In genomic region chr17:72492941-72493340, GRCh38 we compare ENCODE assay signal across 1 cellular context.
TF ChIP-seq lines count a peak whose summit lies in the region.

No MANE protein-coding gene starts in this region.

TF ChIP-seq in HepG2, 621 proteins besides CTCF, POLR2A, EP300 and RAD21 (continued from another document and continues in another):
- TF ChIP-seq ARID3A (IDR thresholded peaks at IDR 0.05; ENCODE audit: low read depth, low read length) (no peak), FOSL1 (CRISPR knock-in tag; IDR thresholded peaks at IDR 0.05; ENCODE audit: borderline replicate concordance) (no peak), TGIF2 (CRISPR knock-in tag; IDR thresholded peaks at IDR 0.05) (peak; percentile 78; the same call in 1 of the 2 replicates), BCL3 (CRISPR knock-in tag; IDR thresholded peaks at IDR 0.05) (no peak), ZFP41 (CRISPR knock-in tag; IDR thresholded peaks at IDR 0.05; ENCODE audit: borderline replicate concordance) (no peak), SOX6 (IDR thresholded peaks at IDR 0.05) (no peak), SOX6 (CRISPR knock-in tag; IDR thresholded peaks at IDR 0.05) (peak; percentile 65), ZNF7 (CRISPR knock-in tag; IDR thresholded peaks at IDR 0.05) (no peak), TBX3 (IDR thresholded peaks at IDR 0.05; ENCODE audit: borderline replicate concordance) (no peak), POLR2AphosphoS2 (IDR thresholded peaks at IDR 0.05; ENCODE audit: low read depth, low read length) (no peak), TP53 (CRISPR knock-in tag; conservative IDR thresholded peaks at IDR 0.05) (no peak), ZNF543 (CRISPR knock-in tag; IDR thresholded peaks at IDR 0.05) (no peak), NR2F2 (IDR thresholded peaks at IDR 0.05; ENCODE audit: borderline replicate concordance, low read depth) (peak; percentile 95), BRF2 (CRISPR knock-in tag; IDR thresholded peaks at IDR 0.05) (no peak), HOXA9 (CRISPR knock-in tag; IDR thresholded peaks at IDR 0.05; ENCODE audit: borderline replicate concordance) (no peak), IKZF5 (CRISPR knock-in tag; IDR thresholded peaks at IDR 0.05) (peak; percentile 54; the same call in 1 of the 2 replicates), ZNF329 (CRISPR knock-in tag; IDR thresholded peaks at IDR 0.05; ENCODE audit: low read depth) (no peak), ZNF350 (CRISPR knock-in tag; IDR thresholded peaks at IDR 0.05; ENCODE audit: borderline replicate concordance, low read depth) (no peak), RNF2 (conservative IDR thresholded peaks at IDR 0.05; ENCODE audit: low read depth) (no peak), REST (IDR thresholded peaks at IDR 0.05; ENCODE audit: borderline replicate concordance in 1 of 2, low read depth in 1 of 2, low read length in 2 of 2) (peak in 1 of 2 experiments; percentile 65; a peak in 1 of 4 replicates), FOSL2 (CRISPR knock-in tag; IDR thresholded peaks at IDR 0.05) (no peak), ZNF101 (CRISPR knock-in tag; IDR thresholded peaks at IDR 0.05; ENCODE audit: borderline replicate concordance, low read depth) (no peak), MAFK (conservative IDR thresholded peaks at IDR 0.05 in 1 of 2, IDR thresholded peaks at IDR 0.05 in 1 of 2; ENCODE audit: low read length in 2 of 2) (peak; percentile 73 to 80), NPAS2 (CRISPR knock-in tag; IDR thresholded peaks at IDR 0.05; ENCODE audit: borderline replicate concordance) (no peak), YEATS4 (CRISPR knock-in tag; IDR thresholded peaks at IDR 0.05; ENCODE audit: borderline replicate concordance) (no peak), ZNF878 (CRISPR knock-in tag; IDR thresholded peaks at IDR 0.05) (no peak), ZNF205 (CRISPR knock-in tag; IDR thresholded peaks at IDR 0.05) (no peak), NCOR1 (IDR thresholded peaks at IDR 0.05; ENCODE audit: borderline replicate concordance, low read length) (peak; percentile 86; the same call in 1 of the 2 replicates), ZFX (CRISPR knock-in tag; IDR thresholded peaks at IDR 0.05; ENCODE audit: low read depth) (no peak), SYNCRIP (IDR thresholded peaks at IDR 0.05; ENCODE audit: insufficient read depth, low read depth, low read length) (no peak), ZNF883 (CRISPR knock-in tag; IDR thresholded peaks at IDR 0.05; ENCODE audit: not compliant biosample characterization) (no peak)
- TF ChIP-seq, protein P1, sequence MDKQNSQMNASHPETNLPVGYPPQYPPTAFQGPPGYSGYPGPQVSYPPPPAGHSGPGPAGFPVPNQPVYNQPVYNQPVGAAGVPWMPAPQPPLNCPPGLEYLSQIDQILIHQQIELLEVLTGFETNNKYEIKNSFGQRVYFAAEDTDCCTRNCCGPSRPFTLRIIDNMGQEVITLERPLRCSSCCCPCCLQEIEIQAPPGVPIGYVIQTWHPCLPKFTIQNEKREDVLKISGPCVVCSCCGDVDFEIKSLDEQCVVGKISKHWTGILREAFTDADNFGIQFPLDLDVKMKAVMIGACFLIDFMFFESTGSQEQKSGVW (CRISPR knock-in tag; IDR thresholded peaks at IDR 0.05; ENCODE audit: borderline replicate concordance): no peak
- TF ChIP-seq, protein P2, sequence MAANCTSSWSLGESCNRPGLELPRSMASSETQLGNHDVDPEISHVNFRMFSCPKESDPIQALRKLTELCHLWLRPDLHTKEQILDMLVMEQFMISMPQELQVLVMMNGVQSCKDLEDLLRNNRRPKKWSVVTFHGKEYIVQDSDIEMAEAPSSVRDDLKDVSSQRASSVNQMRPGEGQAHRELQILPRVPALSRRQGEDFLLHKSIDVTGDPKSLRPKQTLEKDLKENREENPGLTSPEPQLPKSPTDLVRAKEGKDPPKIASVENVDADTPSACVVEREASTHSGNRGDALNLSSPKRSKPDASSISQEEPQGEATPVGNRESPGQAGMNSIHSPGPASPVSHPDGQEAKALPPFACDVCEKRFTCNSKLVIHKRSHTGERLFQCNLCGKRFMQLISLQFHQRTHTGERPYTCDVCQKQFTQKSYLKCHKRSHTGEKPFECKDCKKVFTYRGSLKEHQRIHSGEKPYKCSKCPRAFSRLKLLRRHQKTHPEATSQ (CRISPR knock-in tag; IDR thresholded peaks at IDR 0.05; ENCODE audit: borderline replicate concordance): no peak
- TF ChIP-seq, protein P3, sequence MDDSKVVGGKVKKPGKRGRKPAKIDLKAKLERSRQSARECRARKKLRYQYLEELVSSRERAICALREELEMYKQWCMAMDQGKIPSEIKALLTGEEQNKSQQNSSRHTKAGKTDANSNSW (CRISPR knock-in tag; IDR thresholded peaks at IDR 0.05; ENCODE audit: borderline replicate concordance): no peak
- TF ChIP-seq, protein P4, sequence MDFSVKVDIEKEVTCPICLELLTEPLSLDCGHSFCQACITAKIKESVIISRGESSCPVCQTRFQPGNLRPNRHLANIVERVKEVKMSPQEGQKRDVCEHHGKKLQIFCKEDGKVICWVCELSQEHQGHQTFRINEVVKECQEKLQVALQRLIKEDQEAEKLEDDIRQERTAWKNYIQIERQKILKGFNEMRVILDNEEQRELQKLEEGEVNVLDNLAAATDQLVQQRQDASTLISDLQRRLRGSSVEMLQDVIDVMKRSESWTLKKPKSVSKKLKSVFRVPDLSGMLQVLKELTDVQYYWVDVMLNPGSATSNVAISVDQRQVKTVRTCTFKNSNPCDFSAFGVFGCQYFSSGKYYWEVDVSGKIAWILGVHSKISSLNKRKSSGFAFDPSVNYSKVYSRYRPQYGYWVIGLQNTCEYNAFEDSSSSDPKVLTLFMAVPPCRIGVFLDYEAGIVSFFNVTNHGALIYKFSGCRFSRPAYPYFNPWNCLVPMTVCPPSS (IDR thresholded peaks at IDR 0.05): no peak
- TF ChIP-seq, protein P5, sequence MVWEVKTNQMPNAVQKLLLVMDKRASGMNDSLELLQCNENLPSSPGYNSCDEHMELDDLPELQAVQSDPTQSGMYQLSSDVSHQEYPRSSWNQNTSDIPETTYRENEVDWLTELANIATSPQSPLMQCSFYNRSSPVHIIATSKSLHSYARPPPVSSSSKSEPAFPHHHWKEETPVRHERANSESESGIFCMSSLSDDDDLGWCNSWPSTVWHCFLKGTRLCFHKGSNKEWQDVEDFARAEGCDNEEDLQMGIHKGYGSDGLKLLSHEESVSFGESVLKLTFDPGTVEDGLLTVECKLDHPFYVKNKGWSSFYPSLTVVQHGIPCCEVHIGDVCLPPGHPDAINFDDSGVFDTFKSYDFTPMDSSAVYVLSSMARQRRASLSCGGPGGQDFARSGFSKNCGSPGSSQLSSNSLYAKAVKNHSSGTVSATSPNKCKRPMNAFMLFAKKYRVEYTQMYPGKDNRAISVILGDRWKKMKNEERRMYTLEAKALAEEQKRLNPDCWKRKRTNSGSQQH (CRISPR knock-in tag; IDR thresholded peaks at IDR 0.05; ENCODE audit: low read depth): no peak
- TF ChIP-seq, protein P6, sequence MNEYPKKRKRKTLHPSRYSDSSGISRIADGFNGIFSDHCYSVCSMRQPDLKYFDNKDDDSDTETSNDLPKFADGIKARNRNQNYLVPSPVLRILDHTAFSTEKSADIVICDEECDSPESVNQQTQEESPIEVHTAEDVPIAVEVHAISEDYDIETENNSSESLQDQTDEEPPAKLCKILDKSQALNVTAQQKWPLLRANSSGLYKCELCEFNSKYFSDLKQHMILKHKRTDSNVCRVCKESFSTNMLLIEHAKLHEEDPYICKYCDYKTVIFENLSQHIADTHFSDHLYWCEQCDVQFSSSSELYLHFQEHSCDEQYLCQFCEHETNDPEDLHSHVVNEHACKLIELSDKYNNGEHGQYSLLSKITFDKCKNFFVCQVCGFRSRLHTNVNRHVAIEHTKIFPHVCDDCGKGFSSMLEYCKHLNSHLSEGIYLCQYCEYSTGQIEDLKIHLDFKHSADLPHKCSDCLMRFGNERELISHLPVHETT (CRISPR knock-in tag; conservative IDR thresholded peaks at IDR 0.05): no peak
- TF ChIP-seq, protein P7, sequence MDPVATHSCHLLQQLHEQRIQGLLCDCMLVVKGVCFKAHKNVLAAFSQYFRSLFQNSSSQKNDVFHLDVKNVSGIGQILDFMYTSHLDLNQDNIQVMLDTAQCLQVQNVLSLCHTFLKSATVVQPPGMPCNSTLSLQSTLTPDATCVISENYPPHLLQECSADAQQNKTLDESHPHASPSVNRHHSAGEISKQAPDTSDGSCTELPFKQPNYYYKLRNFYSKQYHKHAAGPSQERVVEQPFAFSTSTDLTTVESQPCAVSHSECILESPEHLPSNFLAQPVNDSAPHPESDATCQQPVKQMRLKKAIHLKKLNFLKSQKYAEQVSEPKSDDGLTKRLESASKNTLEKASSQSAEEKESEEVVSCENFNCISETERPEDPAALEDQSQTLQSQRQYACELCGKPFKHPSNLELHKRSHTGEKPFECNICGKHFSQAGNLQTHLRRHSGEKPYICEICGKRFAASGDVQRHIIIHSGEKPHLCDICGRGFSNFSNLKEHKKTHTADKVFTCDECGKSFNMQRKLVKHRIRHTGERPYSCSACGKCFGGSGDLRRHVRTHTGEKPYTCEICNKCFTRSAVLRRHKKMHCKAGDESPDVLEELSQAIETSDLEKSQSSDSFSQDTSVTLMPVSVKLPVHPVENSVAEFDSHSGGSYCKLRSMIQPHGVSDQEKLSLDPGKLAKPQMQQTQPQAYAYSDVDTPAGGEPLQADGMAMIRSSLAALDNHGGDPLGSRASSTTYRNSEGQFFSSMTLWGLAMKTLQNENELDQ (CRISPR knock-in tag; IDR thresholded peaks at IDR 0.05; ENCODE audit: borderline replicate concordance): no peak
